Comparison of ENCODE assay signal across 9 cellular contexts in the genomic region with DNA sequence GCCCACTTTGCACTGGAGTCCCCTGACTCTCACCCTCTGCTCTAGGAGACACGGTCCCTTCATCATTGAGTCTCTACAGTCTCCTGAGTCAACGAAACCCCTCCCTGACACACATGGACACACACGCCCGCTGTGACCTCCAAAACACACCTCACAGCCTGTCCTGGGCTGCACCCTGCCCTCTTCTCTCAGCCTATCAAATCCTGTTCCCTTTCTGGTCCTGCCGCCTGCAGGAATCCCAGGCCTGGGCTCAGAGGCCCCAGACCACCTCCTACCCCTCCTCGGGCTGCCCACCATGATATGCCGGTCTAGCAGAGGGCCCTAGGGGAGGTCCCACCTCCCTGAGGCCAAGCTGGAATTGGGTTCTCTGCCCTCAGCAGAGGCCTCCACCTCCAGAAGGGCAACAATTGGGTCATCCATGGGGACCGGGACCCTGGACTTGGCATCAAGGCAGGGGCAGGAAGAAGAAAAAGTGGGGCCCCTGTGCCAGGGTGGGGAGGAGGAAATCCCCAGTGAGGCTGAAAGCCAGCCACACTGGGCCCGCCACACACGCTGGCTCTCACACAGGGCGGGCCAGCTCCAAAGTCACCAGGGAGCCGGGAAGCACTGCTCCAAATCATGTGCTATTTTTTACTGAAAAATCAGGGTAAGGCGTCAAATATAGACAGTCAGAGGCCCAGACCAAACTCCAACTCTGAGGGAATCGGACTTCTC. TPM values are rescaled to one million over a fixed set of nuclear protein-coding genes. Genes with fewer than 3 reads are reported as not detected.
A peak's percentile ranks its signal among the peaks of the same experiment; 100 is the strongest.
DNase-seq lines count a peak whose midpoint lies in the region; ATAC-seq and TF ChIP-seq lines count a peak whose summit lies in the region.
"Had no signal": no experiment of that assay in that cellular context is flagged by ENCODE, and none has a peak within 500 bp of the region (broad histone marks: within the 10 kb centered on the region; RNA-seq: fewer than 3 reads in every experiment).

No MANE protein-coding gene starts in this region.

- no peaks in the 10 kb centered on the region for H3K27me3 Mint-ChIP-seq in T-cell

- peaks cover 5% of the 10 kb centered on the region; the same call in 1 of the 2 replicates for H3K4me1 ChIP-seq in ES-I3 (ENCODE audit: insufficient read depth, low read length)

- no peak for ATAC-seq in T-cell (replicated peaks in 1 of 4)
- ATAC-seq in GM21619 (IDR thresholded peaks at IDR 0.05; ENCODE audit: unreplicated experiment) = no peak
- ATAC-seq in GM19452 (IDR thresholded peaks at IDR 0.05; ENCODE audit: unreplicated experiment) = no peak
- ATAC-seq in GM21367 (IDR thresholded peaks at IDR 0.05; ENCODE audit: unreplicated experiment) = no peak
- no peak for ATAC-seq in HG03045 (IDR thresholded peaks at IDR 0.05; ENCODE audit: unreplicated experiment)

- no peaks in the 10 kb centered on the region for H3K36me3 ChIP-seq in ES-I3 (ENCODE audit: insufficient read depth, low read length)

- H3K9me3 Mint-ChIP-seq in T-cell = no peaks in the 10 kb centered on the region

- DNase-seq in T-cell (no peak), fibroblast of the aortic adventitia (ENCODE audit: low read depth) (no peak), retinal pigment epithelial cell (ENCODE audit: low read depth) (no peak)

- peak overlapping the region; percentile 97 to 99 for H3K27ac Mint-ChIP-seq in T-cell

- H3K36me3 Mint-ChIP-seq in T-cell = peaks cover 22% of the 10 kb centered on the region

- H3K9me3 ChIP-seq in ES-I3 (ENCODE audit: control insufficient read depth, insufficient read depth, low read length) = no peaks in the 10 kb centered on the region

- POLR2A ChIA-PET in T-cell (lab: Charles Lee) = no interaction called here

- peaks cover 67 to 72% (median 68%) of the 10 kb centered on the region in 3 donors for H3K4me1 Mint-ChIP-seq in T-cell

- H3K4me3 ChIP-seq in fibroblast of the aortic adventitia (ENCODE audit: low read depth, low read length) (peak overlapping the region; percentile 81), retinal pigment epithelial cell (ENCODE audit: low read length) (peak overlapping the region; percentile 77)

- 0 out of 2 replicates have a peak overlapping the region, but pooled peaks have one; percentile 14 for H3K9ac ChIP-seq in ES-I3 (ENCODE audit: low read depth, low read length)

- H3K4me3 Mint-ChIP-seq in T-cell = peak overlapping the region; percentile 89 to 96 (median 92)

- CTCF ChIA-PET in T-cell (lab: Charles Lee) = interaction anchor here in 1 of 2 donors (0.7 to 1.1 kb wide), 2 partner anchors 15 to 22 kb away, joined by 4 to 5 read pairs; no protein-coding TSS in a partner anchor

- no peak for TF ChIP-seq CTCF in fibroblast of the aortic adventitia (IDR thresholded peaks at IDR 0.05; ENCODE audit: insufficient read depth, low read length)
- TF ChIP-seq CTCF in retinal pigment epithelial cell (conservative IDR thresholded peaks at IDR 0.05; ENCODE audit: low read depth, low read length) = no peak

RNA-seq across cellular contexts. Expression of a gene that starts 3.4 kb away (rescaled TPM):
- total RNA-seq in T-cell (10 to 100 TPM; 69.5 to 95.9 (median 91.3) TPM), fibroblast of the aortic adventitia (ENCODE audit: low replicate concordance) (59.3 and 85.4 TPM in 2 replicates)

RNA-seq across cellular contexts. Expression of a gene that starts 17.1 kb away (rescaled TPM):
- under 1 TPM; 0.23 to 0.70 (median 0.35) TPM for total RNA-seq in T-cell
- 1.6 and 5.1 TPM in 2 replicates for total RNA-seq in fibroblast of the aortic adventitia (ENCODE audit: low replicate concordance)

RNA-seq across cellular contexts. Expression of a gene that starts 18.7 kb away (rescaled TPM):
- total RNA-seq in T-cell = under 1 TPM in 1 of 5 donors, not detected in 4; 0.33 TPM
- total RNA-seq in fibroblast of the aortic adventitia (ENCODE audit: low replicate concordance) = 0.65 and 0.90 TPM in 2 replicates
- total RNA-seq: renal cortical epithelial cell had no signal

RNA-seq across cellular contexts. Expression of a gene that starts 51.9 kb away (rescaled TPM):
- total RNA-seq in T-cell (10 to 100 TPM; 18.8 to 37.2 (median 30.0) TPM), fibroblast of the aortic adventitia (ENCODE audit: low replicate concordance) (13.2 and 37.8 TPM in 2 replicates)

RNA-seq across cellular contexts. Expression of a gene that starts 54.3 kb away (rescaled TPM):
- total RNA-seq in T-cell (10 to 100 TPM in 2 of 5 donors, 1 to 10 TPM in 3; 4.1 to 21.0 (median 6.6) TPM), fibroblast of the aortic adventitia (ENCODE audit: low replicate concordance) (2,633 and 16,513 TPM in 2 replicates)
